In genomic region chr11:69351460-69351859, GRCh38 we compare ENCODE assay signal across 16 cellular contexts. TPM values are rescaled to one million over a fixed set of nuclear protein-coding genes. Genes with fewer than 3 reads are reported as not detected.
DNase-seq lines count a peak whose midpoint lies in the region; ATAC-seq and TF ChIP-seq lines count a peak whose summit lies in the region.
"Had no signal": no experiment of that assay in that cellular context is flagged by ENCODE, and none has a peak within 500 bp of the region (broad histone marks: within the 10 kb centered on the region; RNA-seq: fewer than 3 reads in every experiment).

No MANE protein-coding gene starts in this region.

- in situ Hi-C loops in mammary epithelial cell (cut with MboI; ENCODE audit: low sequenced_read_pairs in 2 of 2) (no loop called here), astrocyte of the cerebellum (cut with HindIII; ENCODE audit: low sequenced_read_pairs) (no loop called here)

- H3K4me2 ChIP-seq in mammary epithelial cell (ENCODE audit: insufficient read depth, low read depth, low read length), result peak overlapping the region; percentile 32

- H3K36me3 Mint-ChIP-seq in MCF 10A (ENCODE audit: insufficient read depth, unreplicated experiment) (peaks cover 6% of the 10 kb centered on the region), glutamatergic neuron (ENCODE audit: unreplicated experiment) (peaks cover 4% of the 10 kb centered on the region), type B pancreatic cell (no peaks in the 10 kb centered on the region)

- TF ChIP-seq CTCF in mammary epithelial cell (conservative IDR thresholded peaks at IDR 0.05 in 1 of 2, IDR thresholded peaks at IDR 0.05 in 1 of 2; ENCODE audit: extremely low read depth in 1 of 2, insufficient read depth in 1 of 2, low read depth in 1 of 2, low read length in 2 of 2), result no peak
- TF ChIP-seq CTCF in MCF 10A (IDR thresholded peaks at IDR 0.05; ENCODE audit: unreplicated experiment), result no peak
- no peak for TF ChIP-seq CTCF in astrocyte of the cerebellum (IDR thresholded peaks at IDR 0.05; ENCODE audit: low read depth, low read length, missing control alignments)
- TF ChIP-seq CTCF in glutamatergic neuron (IDR thresholded peaks at IDR 0.05; ENCODE audit: partially characterized antibody, unreplicated experiment), result no peak
- no peak for TF ChIP-seq CTCF in type B pancreatic cell (conservative IDR thresholded peaks at IDR 0.05)

- dilution Hi-C loops in mammary epithelial cell (cut with HindIII; ENCODE audit: low sequenced_read_pairs), result no loop called here

- peaks cover 8% of the 10 kb centered on the region for H3K9me3 Mint-ChIP-seq in MCF 10A (ENCODE audit: unreplicated experiment)
- peaks cover 9% of the 10 kb centered on the region for H3K9me3 Mint-ChIP-seq in glutamatergic neuron (ENCODE audit: unreplicated experiment)
- H3K9me3 Mint-ChIP-seq in type B pancreatic cell, result no peaks in the 10 kb centered on the region

- peaks cover 21% of the 10 kb centered on the region for H3K4me1 Mint-ChIP-seq in MCF 10A (ENCODE audit: insufficient read depth, unreplicated experiment)
- peaks cover 24% of the 10 kb centered on the region for H3K4me1 Mint-ChIP-seq in glutamatergic neuron (ENCODE audit: low read depth, unreplicated experiment)
- peaks cover 7% of the 10 kb centered on the region for H3K4me1 Mint-ChIP-seq in type B pancreatic cell (ENCODE audit: unreplicated experiment)

- BruUV-seq in mammary epithelial cell (replicated peaks; lab: Mats Ljungman, UMichigan), result no TSS peak
- no TSS peak for BruUV-seq in MCF 10A (replicated peaks; lab: Mats Ljungman, UMichigan)

- no peaks in the 10 kb centered on the region for H3K36me3 ChIP-seq in mammary epithelial cell (ENCODE audit: insufficient read depth, low read length)
- H3K36me3 ChIP-seq: upper lobe of left lung had no signal

- peaks cover 35% of the 10 kb centered on the region for H3K4me1 ChIP-seq in mammary epithelial cell (ENCODE audit: insufficient read depth, low read length)
- H3K4me1 ChIP-seq: parathyroid adenoma, upper lobe of left lung had no signal

- H3K27ac Mint-ChIP-seq in MCF 10A (ENCODE audit: low read depth, unreplicated experiment), result no peak overlapping the region
- H3K27ac Mint-ChIP-seq in glutamatergic neuron (ENCODE audit: unreplicated experiment), result peak overlapping the region; percentile 75
- H3K27ac Mint-ChIP-seq in type B pancreatic cell, result peak overlapping the region; percentile 9

- H4K20me1 ChIP-seq in mammary epithelial cell (ENCODE audit: insufficient read depth, low read length), result no peaks in the 10 kb centered on the region

- ATAC-seq in HG03196 (IDR thresholded peaks at IDR 0.05; ENCODE audit: unreplicated experiment), result no peak

- no peak overlapping the region for H3K4me3 Mint-ChIP-seq in MCF 10A (ENCODE audit: unreplicated experiment)
- H3K4me3 Mint-ChIP-seq in glutamatergic neuron (ENCODE audit: unreplicated experiment), result peak overlapping the region; percentile 12
- H3K4me3 Mint-ChIP-seq in type B pancreatic cell, result no peak overlapping the region

- H3K4me3 ChIP-seq in mammary epithelial cell (replicated peaks in 1 of 3; ENCODE audit: insufficient read depth in 1 of 3, low read depth in 2 of 3, low read length in 3 of 3), result no peak overlapping the region
- H3K4me3 ChIP-seq in astrocyte of the cerebellum (ENCODE audit: low read depth, low read length), result no peak overlapping the region
- H3K4me3 ChIP-seq: upper lobe of left lung had no signal

- DNase-seq in mammary epithelial cell (peak; percentile 40), MCF 10A (ENCODE audit: unreplicated experiment) (no peak), astrocyte of the cerebellum (ENCODE audit: low read depth) (peak; percentile 35), glutamatergic neuron (no peak), type B pancreatic cell (ENCODE audit: extremely low spot score, unreplicated experiment) (no peak), KG1 (lab: John Stamatoyannopoulos, UW) (no peak), NCI-H1092 treated with DMSO at 0.1 percent for 48 hours (lab: John Stamatoyannopoulos, UW) (no peak)
- DNase-seq: activated CD4-positive, alpha-beta T cell treated with anti-CD3 and anti-CD28 coated beads for 1 hour; DMS 273 treated with DMSO at 0.1 percent for 48 hours; Karpas-422; NCI-H2081 treated with DMSO at 0.1 percent for 48 hours; stimulated activated CD4-positive, alpha-beta T cell treated with anti-CD3 and anti-CD28 coated beads, Interleukin-1b, Interleukin-23, amount 100 ng/mL, for 48 hours; upper lobe of left lung had no signal

- H3K9ac ChIP-seq in mammary epithelial cell (ENCODE audit: insufficient read depth, low read length), result no peak overlapping the region
- H3K9ac ChIP-seq: parathyroid adenoma had no signal

- intact Hi-C loops in mammary epithelial cell (cut with micrococcal nuclease) (loop anchor here (1.0 to 5.0 kb wide), 2 partner anchors 54 to 229 kb away; no protein-coding TSS in a partner anchor), MCF 10A (cut with micrococcal nuclease) (loop anchor here (5.0 kb wide), 1 partner anchor 54 kb away; no protein-coding TSS in a partner anchor)

- no peak overlapping the region for H2AFZ ChIP-seq in mammary epithelial cell (ENCODE audit: low read depth, low read length)
- H2AFZ ChIP-seq: parathyroid adenoma had no signal

- CTCF ChIA-PET in mammary epithelial cell (lab: Charles Lee; ENCODE audit: low non-redundant PET) (no interaction called here), MCF 10A (lab: Yijun Ruan, JAX) (interaction anchor here (0.6 kb wide), 1 partner anchor 281 kb away, joined by 3 read pairs; no protein-coding TSS in a partner anchor)

- H3K27me3 Mint-ChIP-seq in MCF 10A (ENCODE audit: insufficient read depth, unreplicated experiment), result no peaks in the 10 kb centered on the region
- peaks cover 12% of the 10 kb centered on the region for H3K27me3 Mint-ChIP-seq in glutamatergic neuron (ENCODE audit: unreplicated experiment)
- peaks cover 2% of the 10 kb centered on the region for H3K27me3 Mint-ChIP-seq in type B pancreatic cell

- POLR2A ChIA-PET in MCF 10A (lab: Yijun Ruan, JAX), result interaction anchor here (0.6 kb wide), 1 partner anchor 159 kb away, joined by 3 read pairs; no protein-coding TSS in a partner anchor

- peak overlapping the region; percentile 43 for H3K27ac ChIP-seq in mammary epithelial cell (ENCODE audit: insufficient read depth, low read depth, low read length)
- H3K27ac ChIP-seq: 22Rv1, parathyroid adenoma, upper lobe of left lung had no signal

- no peaks in the 10 kb centered on the region for H3K9me3 ChIP-seq in mammary epithelial cell (replicated peaks; ENCODE audit: insufficient read depth, low read length)
- H3K9me3 ChIP-seq: upper lobe of left lung had no signal

- H3K27me3 ChIP-seq in mammary epithelial cell (ENCODE audit: insufficient read depth, low read length), result no peaks in the 10 kb centered on the region
- H3K27me3 ChIP-seq: upper lobe of left lung had no signal

- H3K79me2 ChIP-seq in mammary epithelial cell (ENCODE audit: insufficient read depth, low read length), result no peaks in the 10 kb centered on the region
- H3K79me2 ChIP-seq: parathyroid adenoma had no signal

RNA-seq across cellular contexts. Expression of gene MYEOV, which starts 57.5 kb away (rescaled TPM):
- total RNA-seq in mammary epithelial cell, result under 1 TPM; 0.67 to 0.75 TPM
- polyA plus RNA-seq in mammary epithelial cell, result 0.59 TPM
- 2.2 TPM for polyA minus RNA-seq in mammary epithelial cell
- total RNA-seq in MCF 10A (2022), result 0.49 TPM in 1 of 2 replicates, not detected in the other
- not detected for total RNA-seq in glutamatergic neuron (ENCODE audit: unreplicated experiment)
- total RNA-seq in type B pancreatic cell (ENCODE audit: low replicate concordance), result 4.1 and 4.3 TPM in 2 replicates

Comparison
In these comparisons a context has a peak if more than half of its experiments do, and no peak if none do; other contexts are left out.
1. DNase-seq: peak in mammary epithelial cell (single experiment) and astrocyte of the cerebellum (single experiment); none in MCF 10A (single experiment), glutamatergic neuron (single experiment), type B pancreatic cell (single experiment), KG1 (single experiment) and NCI-H1092 treated with DMSO at 0.1 percent for 48 hours (single experiment).